1 cellular context compared by ENCODE assay signal in the genomic region with DNA sequence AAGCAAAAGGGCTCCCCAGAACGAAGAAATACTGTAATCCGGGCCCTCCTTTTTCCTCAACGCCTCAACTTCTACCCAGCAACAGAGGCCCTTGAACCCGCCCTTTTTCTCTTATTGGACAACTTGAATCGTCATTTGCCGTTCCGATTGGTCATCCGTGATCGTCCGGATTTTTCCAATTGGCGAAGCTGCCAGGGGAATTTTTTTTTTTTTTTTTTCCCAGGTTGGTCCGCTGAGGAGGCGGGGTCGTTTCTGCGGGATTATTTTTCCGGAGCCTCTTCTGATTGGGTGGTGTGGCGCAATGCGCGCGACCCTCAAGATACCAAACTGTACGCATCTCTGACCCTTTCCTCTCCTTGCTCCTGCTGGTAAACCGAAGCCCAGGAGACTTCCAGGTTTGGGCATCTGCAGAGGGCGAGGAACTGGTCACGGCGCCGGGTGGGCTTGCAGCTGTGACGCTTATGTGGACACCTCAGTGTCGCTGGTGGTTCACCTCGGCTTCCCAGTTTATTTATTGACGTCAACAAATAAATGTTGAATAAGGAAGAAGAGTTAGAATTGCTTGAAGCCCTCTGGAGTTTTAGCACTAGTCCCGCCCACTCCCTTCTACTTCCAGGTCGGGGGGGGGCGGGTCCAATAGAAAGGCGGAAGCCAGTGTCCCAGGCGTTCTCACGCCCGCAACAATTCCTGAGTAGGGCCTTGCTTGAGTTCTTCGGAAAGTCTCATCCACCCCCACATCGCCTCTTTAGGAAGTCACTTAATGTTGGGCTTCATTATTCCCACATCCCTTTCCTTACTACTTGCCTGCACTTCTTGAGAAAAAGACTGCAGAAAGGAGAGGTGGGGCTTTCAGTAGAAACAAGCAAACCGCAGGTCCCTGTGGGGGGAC.
TF ChIP-seq lines count a peak whose summit lies in the region.

A gene with protein sequence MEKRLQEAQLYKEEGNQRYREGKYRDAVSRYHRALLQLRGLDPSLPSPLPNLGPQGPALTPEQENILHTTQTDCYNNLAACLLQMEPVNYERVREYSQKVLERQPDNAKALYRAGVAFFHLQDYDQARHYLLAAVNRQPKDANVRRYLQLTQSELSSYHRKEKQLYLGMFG (plus strand): TSS at position 654 of the 889 bp plus-strand sequence. CDS start 363 bp downstream, outside the sequence.

TF ChIP-seq in HepG2, 621 proteins besides CTCF, POLR2A, EP300 and RAD21 (continued from another document and continues in another):
- TF ChIP-seq SYNCRIP (IDR thresholded peaks at IDR 0.05; ENCODE audit: insufficient read depth, low read depth, low read length) (no peak), MED1 (CRISPR knock-in tag; IDR thresholded peaks at IDR 0.05) (0 out of 2 replicates have a peak, but pooled peaks have one; percentile 11), ZNF468 (CRISPR knock-in tag; IDR thresholded peaks at IDR 0.05) (no peak), ATAD3A (CRISPR knock-in tag; IDR thresholded peaks at IDR 0.05) (no peak), ARHGAP35 (CRISPR knock-in tag; IDR thresholded peaks at IDR 0.05; ENCODE audit: borderline replicate concordance) (no peak), ZNF572 (CRISPR knock-in tag; IDR thresholded peaks at IDR 0.05) (no peak), REXO4 (CRISPR knock-in tag; IDR thresholded peaks at IDR 0.05; ENCODE audit: borderline replicate concordance) (no peak), SP2 (CRISPR knock-in tag; IDR thresholded peaks at IDR 0.05) (peak; percentile 83), MATR3 (CRISPR knock-in tag; IDR thresholded peaks at IDR 0.05) (no peak), ZNF720 (CRISPR knock-in tag; IDR thresholded peaks at IDR 0.05) (no peak), BORCS8-MEF2B (CRISPR knock-in tag; IDR thresholded peaks at IDR 0.05) (no peak), POLR2G (IDR thresholded peaks at IDR 0.05; ENCODE audit: low read depth, low read length) (peak; percentile 80), NKX3-1 (CRISPR knock-in tag; IDR thresholded peaks at IDR 0.05) (no peak), HOXA9 (CRISPR knock-in tag; IDR thresholded peaks at IDR 0.05; ENCODE audit: borderline replicate concordance) (no peak), POLR2AphosphoS5 (IDR thresholded peaks at IDR 0.05; ENCODE audit: low read depth, low read length) (peak; percentile 79), ZNF790 (CRISPR knock-in tag; IDR thresholded peaks at IDR 0.05; ENCODE audit: borderline replicate concordance) (no peak), ZNF7 (CRISPR knock-in tag; IDR thresholded peaks at IDR 0.05) (no peak), ZNF446 (CRISPR knock-in tag; IDR thresholded peaks at IDR 0.05) (no peak), CBFB (CRISPR knock-in tag; IDR thresholded peaks at IDR 0.05) (peak; percentile 56; the same call in 1 of the 2 replicates), ZFP36L1 (CRISPR knock-in tag; IDR thresholded peaks at IDR 0.05) (no peak), ZFP36 (IDR thresholded peaks at IDR 0.05; ENCODE audit: borderline replicate concordance, low read depth, low read length, partially characterized antibody) (no peak), FLYWCH1 (CRISPR knock-in tag; IDR thresholded peaks at IDR 0.05) (no peak), TGIF2 (CRISPR knock-in tag; IDR thresholded peaks at IDR 0.05) (peak; percentile 16; the same call in 1 of the 2 replicates), ZBTB8A (CRISPR knock-in tag; IDR thresholded peaks at IDR 0.05; ENCODE audit: borderline replicate concordance, low read depth) (no peak), SMYD3 (CRISPR knock-in tag; IDR thresholded peaks at IDR 0.05) (no peak), FOXM1 (CRISPR knock-in tag; IDR thresholded peaks at IDR 0.05) (0 out of 2 replicates have a peak, but pooled peaks have one; percentile 55)
- TF ChIP-seq, protein P1, sequence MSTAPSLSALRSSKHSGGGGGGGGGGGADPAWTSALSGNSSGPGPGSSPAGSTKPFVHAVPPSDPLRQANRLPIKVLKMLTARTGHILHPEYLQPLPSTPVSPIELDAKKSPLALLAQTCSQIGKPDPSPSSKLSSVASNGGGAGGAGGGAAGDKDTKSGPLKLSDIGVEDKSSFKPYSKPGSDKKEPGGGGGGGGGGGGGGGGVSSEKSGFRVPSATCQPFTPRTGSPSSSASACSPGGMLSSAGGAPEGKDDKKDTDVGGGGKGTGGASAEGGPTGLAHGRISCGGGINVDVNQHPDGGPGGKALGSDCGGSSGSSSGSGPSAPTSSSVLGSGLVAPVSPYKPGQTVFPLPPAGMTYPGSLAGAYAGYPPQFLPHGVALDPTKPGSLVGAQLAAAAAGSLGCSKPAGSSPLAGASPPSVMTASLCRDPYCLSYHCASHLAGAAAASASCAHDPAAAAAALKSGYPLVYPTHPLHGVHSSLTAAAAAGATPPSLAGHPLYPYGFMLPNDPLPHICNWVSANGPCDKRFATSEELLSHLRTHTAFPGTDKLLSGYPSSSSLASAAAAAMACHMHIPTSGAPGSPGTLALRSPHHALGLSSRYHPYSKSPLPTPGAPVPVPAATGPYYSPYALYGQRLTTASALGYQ (CRISPR knock-in tag; IDR thresholded peaks at IDR 0.05): 0 out of 2 replicates have a peak, but pooled peaks have one; percentile 65
- TF ChIP-seq, protein P2, sequence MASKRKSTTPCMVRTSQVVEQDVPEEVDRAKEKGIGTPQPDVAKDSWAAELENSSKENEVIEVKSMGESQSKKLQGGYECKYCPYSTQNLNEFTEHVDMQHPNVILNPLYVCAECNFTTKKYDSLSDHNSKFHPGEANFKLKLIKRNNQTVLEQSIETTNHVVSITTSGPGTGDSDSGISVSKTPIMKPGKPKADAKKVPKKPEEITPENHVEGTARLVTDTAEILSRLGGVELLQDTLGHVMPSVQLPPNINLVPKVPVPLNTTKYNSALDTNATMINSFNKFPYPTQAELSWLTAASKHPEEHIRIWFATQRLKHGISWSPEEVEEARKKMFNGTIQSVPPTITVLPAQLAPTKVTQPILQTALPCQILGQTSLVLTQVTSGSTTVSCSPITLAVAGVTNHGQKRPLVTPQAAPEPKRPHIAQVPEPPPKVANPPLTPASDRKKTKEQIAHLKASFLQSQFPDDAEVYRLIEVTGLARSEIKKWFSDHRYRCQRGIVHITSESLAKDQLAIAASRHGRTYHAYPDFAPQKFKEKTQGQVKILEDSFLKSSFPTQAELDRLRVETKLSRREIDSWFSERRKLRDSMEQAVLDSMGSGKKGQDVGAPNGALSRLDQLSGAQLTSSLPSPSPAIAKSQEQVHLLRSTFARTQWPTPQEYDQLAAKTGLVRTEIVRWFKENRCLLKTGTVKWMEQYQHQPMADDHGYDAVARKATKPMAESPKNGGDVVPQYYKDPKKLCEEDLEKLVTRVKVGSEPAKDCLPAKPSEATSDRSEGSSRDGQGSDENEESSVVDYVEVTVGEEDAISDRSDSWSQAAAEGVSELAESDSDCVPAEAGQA (IDR thresholded peaks at IDR 0.05; ENCODE audit: low read depth): 0 out of 2 replicates have a peak, but pooled peaks have one; percentile 37
- TF ChIP-seq, protein P2 (CRISPR knock-in tag; IDR thresholded peaks at IDR 0.05; ENCODE audit: borderline replicate concordance): no peak
- TF ChIP-seq, protein P3, sequence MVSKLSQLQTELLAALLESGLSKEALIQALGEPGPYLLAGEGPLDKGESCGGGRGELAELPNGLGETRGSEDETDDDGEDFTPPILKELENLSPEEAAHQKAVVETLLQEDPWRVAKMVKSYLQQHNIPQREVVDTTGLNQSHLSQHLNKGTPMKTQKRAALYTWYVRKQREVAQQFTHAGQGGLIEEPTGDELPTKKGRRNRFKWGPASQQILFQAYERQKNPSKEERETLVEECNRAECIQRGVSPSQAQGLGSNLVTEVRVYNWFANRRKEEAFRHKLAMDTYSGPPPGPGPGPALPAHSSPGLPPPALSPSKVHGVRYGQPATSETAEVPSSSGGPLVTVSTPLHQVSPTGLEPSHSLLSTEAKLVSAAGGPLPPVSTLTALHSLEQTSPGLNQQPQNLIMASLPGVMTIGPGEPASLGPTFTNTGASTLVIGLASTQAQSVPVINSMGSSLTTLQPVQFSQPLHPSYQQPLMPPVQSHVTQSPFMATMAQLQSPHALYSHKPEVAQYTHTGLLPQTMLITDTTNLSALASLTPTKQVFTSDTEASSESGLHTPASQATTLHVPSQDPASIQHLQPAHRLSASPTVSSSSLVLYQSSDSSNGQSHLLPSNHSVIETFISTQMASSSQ (IDR thresholded peaks at IDR 0.05; ENCODE audit: low read depth): no peak
- TF ChIP-seq, protein P3 (CRISPR knock-in tag; IDR thresholded peaks at IDR 0.05; ENCODE audit: borderline replicate concordance): no peak
- TF ChIP-seq, protein P4, sequence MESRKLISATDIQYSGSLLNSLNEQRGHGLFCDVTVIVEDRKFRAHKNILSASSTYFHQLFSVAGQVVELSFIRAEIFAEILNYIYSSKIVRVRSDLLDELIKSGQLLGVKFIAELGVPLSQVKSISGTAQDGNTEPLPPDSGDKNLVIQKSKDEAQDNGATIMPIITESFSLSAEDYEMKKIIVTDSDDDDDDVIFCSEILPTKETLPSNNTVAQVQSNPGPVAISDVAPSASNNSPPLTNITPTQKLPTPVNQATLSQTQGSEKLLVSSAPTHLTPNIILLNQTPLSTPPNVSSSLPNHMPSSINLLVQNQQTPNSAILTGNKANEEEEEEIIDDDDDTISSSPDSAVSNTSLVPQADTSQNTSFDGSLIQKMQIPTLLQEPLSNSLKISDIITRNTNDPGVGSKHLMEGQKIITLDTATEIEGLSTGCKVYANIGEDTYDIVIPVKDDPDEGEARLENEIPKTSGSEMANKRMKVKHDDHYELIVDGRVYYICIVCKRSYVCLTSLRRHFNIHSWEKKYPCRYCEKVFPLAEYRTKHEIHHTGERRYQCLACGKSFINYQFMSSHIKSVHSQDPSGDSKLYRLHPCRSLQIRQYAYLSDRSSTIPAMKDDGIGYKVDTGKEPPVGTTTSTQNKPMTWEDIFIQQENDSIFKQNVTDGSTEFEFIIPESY (CRISPR knock-in tag; IDR thresholded peaks at IDR 0.05): no peak
- TF ChIP-seq, protein P5, sequence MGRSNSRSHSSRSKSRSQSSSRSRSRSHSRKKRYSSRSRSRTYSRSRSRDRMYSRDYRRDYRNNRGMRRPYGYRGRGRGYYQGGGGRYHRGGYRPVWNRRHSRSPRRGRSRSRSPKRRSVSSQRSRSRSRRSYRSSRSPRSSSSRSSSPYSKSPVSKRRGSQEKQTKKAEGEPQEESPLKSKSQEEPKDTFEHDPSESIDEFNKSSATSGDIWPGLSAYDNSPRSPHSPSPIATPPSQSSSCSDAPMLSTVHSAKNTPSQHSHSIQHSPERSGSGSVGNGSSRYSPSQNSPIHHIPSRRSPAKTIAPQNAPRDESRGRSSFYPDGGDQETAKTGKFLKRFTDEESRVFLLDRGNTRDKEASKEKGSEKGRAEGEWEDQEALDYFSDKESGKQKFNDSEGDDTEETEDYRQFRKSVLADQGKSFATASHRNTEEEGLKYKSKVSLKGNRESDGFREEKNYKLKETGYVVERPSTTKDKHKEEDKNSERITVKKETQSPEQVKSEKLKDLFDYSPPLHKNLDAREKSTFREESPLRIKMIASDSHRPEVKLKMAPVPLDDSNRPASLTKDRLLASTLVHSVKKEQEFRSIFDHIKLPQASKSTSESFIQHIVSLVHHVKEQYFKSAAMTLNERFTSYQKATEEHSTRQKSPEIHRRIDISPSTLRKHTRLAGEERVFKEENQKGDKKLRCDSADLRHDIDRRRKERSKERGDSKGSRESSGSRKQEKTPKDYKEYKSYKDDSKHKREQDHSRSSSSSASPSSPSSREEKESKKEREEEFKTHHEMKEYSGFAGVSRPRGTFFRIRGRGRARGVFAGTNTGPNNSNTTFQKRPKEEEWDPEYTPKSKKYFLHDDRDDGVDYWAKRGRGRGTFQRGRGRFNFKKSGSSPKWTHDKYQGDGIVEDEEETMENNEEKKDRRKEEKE (IDR thresholded peaks at IDR 0.05): no peak
- TF ChIP-seq, protein P6, sequence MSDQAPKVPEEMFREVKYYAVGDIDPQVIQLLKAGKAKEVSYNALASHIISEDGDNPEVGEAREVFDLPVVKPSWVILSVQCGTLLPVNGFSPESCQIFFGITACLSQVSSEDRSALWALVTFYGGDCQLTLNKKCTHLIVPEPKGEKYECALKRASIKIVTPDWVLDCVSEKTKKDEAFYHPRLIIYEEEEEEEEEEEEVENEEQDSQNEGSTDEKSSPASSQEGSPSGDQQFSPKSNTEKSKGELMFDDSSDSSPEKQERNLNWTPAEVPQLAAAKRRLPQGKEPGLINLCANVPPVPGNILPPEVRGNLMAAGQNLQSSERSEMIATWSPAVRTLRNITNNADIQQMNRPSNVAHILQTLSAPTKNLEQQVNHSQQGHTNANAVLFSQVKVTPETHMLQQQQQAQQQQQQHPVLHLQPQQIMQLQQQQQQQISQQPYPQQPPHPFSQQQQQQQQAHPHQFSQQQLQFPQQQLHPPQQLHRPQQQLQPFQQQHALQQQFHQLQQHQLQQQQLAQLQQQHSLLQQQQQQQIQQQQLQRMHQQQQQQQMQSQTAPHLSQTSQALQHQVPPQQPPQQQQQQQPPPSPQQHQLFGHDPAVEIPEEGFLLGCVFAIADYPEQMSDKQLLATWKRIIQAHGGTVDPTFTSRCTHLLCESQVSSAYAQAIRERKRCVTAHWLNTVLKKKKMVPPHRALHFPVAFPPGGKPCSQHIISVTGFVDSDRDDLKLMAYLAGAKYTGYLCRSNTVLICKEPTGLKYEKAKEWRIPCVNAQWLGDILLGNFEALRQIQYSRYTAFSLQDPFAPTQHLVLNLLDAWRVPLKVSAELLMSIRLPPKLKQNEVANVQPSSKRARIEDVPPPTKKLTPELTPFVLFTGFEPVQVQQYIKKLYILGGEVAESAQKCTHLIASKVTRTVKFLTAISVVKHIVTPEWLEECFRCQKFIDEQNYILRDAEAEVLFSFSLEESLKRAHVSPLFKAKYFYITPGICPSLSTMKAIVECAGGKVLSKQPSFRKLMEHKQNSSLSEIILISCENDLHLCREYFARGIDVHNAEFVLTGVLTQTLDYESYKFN (CRISPR knock-in tag; conservative IDR thresholded peaks at IDR 0.05): no peak; the same call in 1 of the 2 replicates
